ENCODE assay signal across 15 cellular contexts in the genomic region with DNA sequence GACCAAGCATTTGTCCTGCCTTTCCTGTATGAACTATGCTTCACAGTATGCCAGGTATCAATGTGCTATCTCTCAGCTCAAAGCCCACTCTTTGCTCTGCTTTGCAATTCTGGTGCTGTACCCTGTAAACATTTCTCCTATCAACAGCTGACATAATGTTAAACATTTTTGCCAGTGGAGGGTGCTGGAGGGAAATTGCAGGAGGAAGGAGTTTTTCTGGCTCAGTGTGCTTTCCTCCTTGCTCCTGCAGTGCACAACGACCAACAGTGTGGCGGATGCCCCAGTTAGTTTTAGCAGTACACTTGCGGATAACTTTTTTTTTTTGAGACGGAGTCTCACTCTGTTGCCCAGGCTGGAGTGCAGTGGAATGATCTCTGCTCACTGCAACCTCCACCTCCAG.
DNase-seq lines count a peak whose midpoint lies in the region; ATAC-seq and TF ChIP-seq lines count a peak whose summit lies in the region.
"Had no signal": no experiment of that assay in that cellular context is flagged by ENCODE, and none has a peak within 500 bp of the region (broad histone marks: within the 10 kb centered on the region; RNA-seq: fewer than 3 reads in every experiment).

No MANE protein-coding gene starts in this region.

- H3K4me1 Mint-ChIP-seq in chondrocyte (ENCODE audit: low read depth) (peaks cover 3% of the 10 kb centered on the region), nephron progenitor cell (peaks cover 14% of the 10 kb centered on the region)
- H3K4me1 Mint-ChIP-seq in CD4-positive, alpha-beta T cell (ENCODE audit: low read depth) = peaks cover under 1% of the 10 kb centered on the region
- H3K4me1 Mint-ChIP-seq: central memory CD8-positive, alpha-beta T cell had no signal

- DNase-seq in DMS53 (lab: John Stamatoyannopoulos, UW) (peak; percentile 2), DMS53 treated with DMSO at 0.1 percent for 48 hours (lab: John Stamatoyannopoulos, UW; ENCODE audit: unreplicated experiment) (no peak), LHCN-M2 (ENCODE audit: low read depth) (peak; percentile 17), chondrocyte (ENCODE audit: low spot score) (no peak), nephron progenitor cell (no peak), DMS153 treated with DMSO at 0.1 percent for 48 hours (lab: John Stamatoyannopoulos, UW; ENCODE audit: unreplicated experiment) (no peak)
- DNase-seq in CD4-positive, alpha-beta T cell = no peak
- DNase-seq: 8988T; MG63; NCI-H226; stimulated activated CD4-positive, alpha-beta T cell treated with anti-CD3 and anti-CD28 coated beads, Interleukin-15, amount 100 ng/mL, for 24 hours had no signal

- H3K4me3 Mint-ChIP-seq in chondrocyte (ENCODE audit: unreplicated experiment) = no peak overlapping the region
- no peak overlapping the region for H3K4me3 Mint-ChIP-seq in nephron progenitor cell
- H3K4me3 Mint-ChIP-seq in CD4-positive, alpha-beta T cell = no peak overlapping the region
- H3K4me3 Mint-ChIP-seq: central memory CD8-positive, alpha-beta T cell; mesothelial cell of epicardium had no signal

- POLR2A ChIA-PET in CD4-positive, alpha-beta T cell (lab: Charles Lee) = interaction anchor here (0.7 kb wide), 1 partner anchor 260 kb away, joined by 3 read pairs; no protein-coding TSS in a partner anchor

- no peaks in the 10 kb centered on the region for H3K9me3 ChIP-seq in CD4-positive, alpha-beta T cell (ENCODE audit: control insufficient read depth, low read length)

- H3K27me3 Mint-ChIP-seq in chondrocyte (ENCODE audit: low read depth) (no peaks in the 10 kb centered on the region), nephron progenitor cell (ENCODE audit: low read depth, poor library complexity) (peaks cover 6% of the 10 kb centered on the region)
- no peaks in the 10 kb centered on the region for H3K27me3 Mint-ChIP-seq in CD4-positive, alpha-beta T cell

- no peaks in the 10 kb centered on the region for H3K27me3 ChIP-seq in CD4-positive, alpha-beta T cell (ENCODE audit: control insufficient read depth, insufficient read depth, low read length)
- H3K27me3 ChIP-seq: MG63 had no signal

- H3K36me3 Mint-ChIP-seq in chondrocyte (ENCODE audit: low read depth) = peaks cover 3% of the 10 kb centered on the region
- H3K36me3 Mint-ChIP-seq in nephron progenitor cell (ENCODE audit: low read depth) = no peaks in the 10 kb centered on the region
- H3K36me3 Mint-ChIP-seq in CD4-positive, alpha-beta T cell (ENCODE audit: low read depth) = no peaks in the 10 kb centered on the region

- no peak for ATAC-seq in CD4-positive, alpha-beta T cell (ENCODE audit: poor library complexity)
- ATAC-seq in GM18867 (IDR thresholded peaks at IDR 0.05; ENCODE audit: unreplicated experiment) = no peak

- H3K27ac ChIP-seq in CD4-positive, alpha-beta T cell (ENCODE audit: low read depth, low read length) = no peak overlapping the region
- H3K27ac ChIP-seq: HL-60 had no signal

- H3K27ac Mint-ChIP-seq in chondrocyte (ENCODE audit: unreplicated experiment) (no peak overlapping the region), nephron progenitor cell (peak overlapping the region; percentile 66)
- H3K27ac Mint-ChIP-seq in CD4-positive, alpha-beta T cell = no peak overlapping the region
- H3K27ac Mint-ChIP-seq: mesothelial cell of epicardium had no signal

- CTCF ChIA-PET in CD4-positive, alpha-beta T cell (lab: Charles Lee) = interaction anchor here (0.9 to 1.2 kb wide), 3 partner anchors 10 to 14 kb away, joined by 3 to 4 read pairs (median 3); no protein-coding TSS in a partner anchor

- TF ChIP-seq CTCF in chondrocyte (IDR thresholded peaks at IDR 0.05) (peak; percentile 58), nephron progenitor cell (IDR thresholded peaks at IDR 0.05) (no peak)
- TF ChIP-seq CTCF in CD4-positive, alpha-beta T cell (IDR thresholded peaks at IDR 0.05) = no peak

- intact Hi-C loops in CD4-positive, alpha-beta T cell (cut with DNase I, micrococcal nuclease) = no loop called here

- peaks cover 7% of the 10 kb centered on the region for H3K9me3 Mint-ChIP-seq in chondrocyte (ENCODE audit: low read depth)
- H3K9me3 Mint-ChIP-seq in nephron progenitor cell = peaks cover 20% of the 10 kb centered on the region
- H3K9me3 Mint-ChIP-seq in CD4-positive, alpha-beta T cell = no peaks in the 10 kb centered on the region
- H3K9me3 Mint-ChIP-seq: central memory CD8-positive, alpha-beta T cell had no signal

Comparison
In these comparisons a context has a peak if more than half of its experiments do, and no peak if none do; other contexts are left out.
1. DNase-seq: peak in DMS53 (single experiment) and LHCN-M2 (single experiment); none in DMS53 treated with DMSO at 0.1 percent for 48 hours (single experiment), chondrocyte (single experiment), nephron progenitor cell (single experiment), DMS153 treated with DMSO at 0.1 percent for 48 hours (single experiment) and CD4-positive, alpha-beta T cell (0 of 10).